In genomic region chr14:75092698-75093097, GRCh38 we compare ENCODE assay signal across 15 cellular contexts. TPM values are rescaled to one million over a fixed set of nuclear protein-coding genes. Genes with fewer than 3 reads are reported as not detected.
A peak's percentile ranks its signal among the peaks of the same experiment; 100 is the strongest.
DNase-seq lines count a peak whose midpoint lies in the region; ATAC-seq, FAIRE-seq and TF ChIP-seq lines count a peak whose summit lies in the region.
"Had no signal": no experiment of that assay in that cellular context is flagged by ENCODE, and none has a peak within 500 bp of the region (broad histone marks: within the 10 kb centered on the region; RNA-seq: fewer than 3 reads in every experiment).

No MANE protein-coding gene starts in this region.

- in situ Hi-C loops in GM12878 (cut with MboI), result loop anchor here (5.0 kb wide), 1 partner anchor 240 kb away; no protein-coding TSS in a partner anchor

- H3K23ac ChIP-seq in mesendoderm (ENCODE audit: low read length), result no peak overlapping the region

- H3K4me2 ChIP-seq in GM23338 (no peak overlapping the region), GM12878 (ENCODE audit: control insufficient read depth, insufficient read depth) (no peak overlapping the region), mesendoderm (ENCODE audit: low read length) (no peak overlapping the region), SK-N-SH (no peak overlapping the region)
- H3K4me2 ChIP-seq: BLaER1 treated with 17β-estradiol and CSF1 and Interleukin-3, amounts not matched to agents 10 nM and 100 nM had no signal

- peak; percentile 82 for ATAC-seq in GM23338
- no peak for ATAC-seq in GM12878
- ATAC-seq in HG03039 (IDR thresholded peaks at IDR 0.05; ENCODE audit: unreplicated experiment), result no peak
- ATAC-seq: HCT116, K562 had no signal

- H3K79me1 ChIP-seq in mesendoderm (ENCODE audit: low read length), result no peaks in the 10 kb centered on the region

- H3K9ac ChIP-seq in GM12878 (ENCODE audit: control insufficient read depth, insufficient read depth, low read length) (no peak overlapping the region), mesendoderm (ENCODE audit: low read length) (no peak overlapping the region), SK-N-SH (no peak overlapping the region)
- H3K9ac ChIP-seq: BLaER1 treated with 17β-estradiol and CSF1 and Interleukin-3, amounts not matched to agents 10 nM and 100 nM had no signal

- H3K4me1 ChIP-seq in GM23338 (ENCODE audit: insufficient read depth) (no peaks in the 10 kb centered on the region; the same call in 1 of the 2 replicates), GM12878 (ENCODE audit: control insufficient read depth, insufficient read depth, low read length) (no peaks in the 10 kb centered on the region), mesendoderm (ENCODE audit: control insufficient read depth, low read depth, low read length) (no peaks in the 10 kb centered on the region), SK-N-SH (ENCODE audit: control insufficient read depth in 1 of 2, insufficient read depth in 2 of 2, low read depth in 1 of 2, low read length in 1 of 2) (no peaks in the 10 kb centered on the region)
- H3K4me1 ChIP-seq: BLaER1 treated with 17β-estradiol and CSF1 and Interleukin-3, amounts not matched to agents 10 nM and 100 nM had no signal

- H3K4ac ChIP-seq in mesendoderm (ENCODE audit: low read depth, low read length), result no peak overlapping the region

- RAD21 ChIA-PET in GM12878 (lab: Charles Lee; ENCODE audit: unreplicated experiment), result no interaction called here

- H4K20me1 ChIP-seq in GM23338 (replicated peaks; ENCODE audit: insufficient read depth), result no peaks in the 10 kb centered on the region; the same call in 1 of the 2 replicates
- no peaks in the 10 kb centered on the region; the same call in 1 of the 2 replicates for H4K20me1 ChIP-seq in GM12878 (ENCODE audit: control insufficient read depth, insufficient read depth)
- H4K20me1 ChIP-seq in SK-N-SH (ENCODE audit: insufficient read depth), result no peaks in the 10 kb centered on the region

- no peak overlapping the region for H2BK120ac ChIP-seq in mesendoderm (ENCODE audit: low read depth, low read length)

- H3F3A ChIP-seq in GM23338 (replicated peaks; ENCODE audit: low read depth) (0 out of 2 replicates have a peak, but pooled peaks cover 3% of the 10 kb centered on the region), SK-N-SH (replicated peaks; ENCODE audit: insufficient read depth) (peaks cover 10% of the 10 kb centered on the region)

- no peak overlapping the region for H4K8ac ChIP-seq in mesendoderm (ENCODE audit: low read depth, low read length)

- no peak overlapping the region for H2BK5ac ChIP-seq in mesendoderm (ENCODE audit: low read length)

- H3K27me3 ChIP-seq in GM23338 (ENCODE audit: insufficient read depth) (no peaks in the 10 kb centered on the region), GM12878 (replicated peaks in 1 of 2; ENCODE audit: control insufficient read depth in 2 of 2, insufficient read depth in 2 of 2, low read length in 1 of 2) (no peaks in the 10 kb centered on the region), mesendoderm (ENCODE audit: insufficient read depth, low read length, poor library complexity) (no peaks in the 10 kb centered on the region), SK-N-SH (ENCODE audit: insufficient read depth) (no peaks in the 10 kb centered on the region)
- H3K27me3 ChIP-seq: BLaER1 treated with 17β-estradiol and CSF1 and Interleukin-3, amounts not matched to agents 10 nM and 100 nM had no signal

- H3K9me3 Mint-ChIP-seq in GM23338, result no peaks in the 10 kb centered on the region; the same call in 2 of the 3 replicates
- H3K9me3 Mint-ChIP-seq: CD4-positive, CD25-positive, alpha-beta regulatory T cell had no signal

- TF ChIP-seq CTCF in GM23338 (conservative IDR thresholded peaks at IDR 0.05; ENCODE audit: low read depth in 2 of 2), result no peak
- TF ChIP-seq CTCF in GM12878 (IDR thresholded peaks at IDR 0.05 in 2 of 3, conservative IDR thresholded peaks at IDR 0.05 in 1 of 3; ENCODE audit: control insufficient read depth in 2 of 3, extremely low read depth in 1 of 3, insufficient read depth in 1 of 3, low read depth in 3 of 3, low read length in 3 of 3), result no peak
- TF ChIP-seq CTCF in SK-N-SH (IDR thresholded peaks at IDR 0.05), result no peak

- H3K36me3 Mint-ChIP-seq in GM23338 (ENCODE audit: low read depth), result peaks cover 62% of the 10 kb centered on the region

- no peak overlapping the region for H3K27ac Mint-ChIP-seq in GM23338
- H3K27ac Mint-ChIP-seq: CD4-positive, CD25-positive, alpha-beta regulatory T cell had no signal

- no peak overlapping the region for H2BK15ac ChIP-seq in mesendoderm (replicated peaks; ENCODE audit: low read depth)

- CTCF ChIA-PET in GM12878 (lab: Yijun Ruan, JAX) (interaction anchor here (0.7 to 3.6 kb wide), 3 partner anchors 161 to 411 kb away, joined by 3 to 23 read pairs (median 3); no protein-coding TSS in a partner anchor), SK-N-SH (lab: Yijun Ruan, JAX) (interaction anchor here (0.6 to 15.6 kb wide), 5 partner anchors 31 to 1824 kb away, joined by 3 to 290 read pairs (median 4); no protein-coding TSS in a partner anchor)

- H4K5ac ChIP-seq in mesendoderm (ENCODE audit: low read length), result no peak overlapping the region

- TF ChIP-seq POLR2A in GM12878 (IDR thresholded peaks at IDR 0.05; ENCODE audit: low read depth, low read length), result no peak

- BruUV-seq in GM12878 (replicated peaks; lab: Mats Ljungman, UMichigan), result TSS peak; percentile 15

- H3K79me2 ChIP-seq in GM23338 (replicated peaks; ENCODE audit: insufficient read depth) (no peaks in the 10 kb centered on the region), GM12878 (ENCODE audit: control insufficient read depth, insufficient read depth, low read length) (no peaks in the 10 kb centered on the region), mesendoderm (ENCODE audit: control insufficient read depth, insufficient read depth, low read length) (no peaks in the 10 kb centered on the region), SK-N-SH (ENCODE audit: insufficient read depth) (no peaks in the 10 kb centered on the region)

- FAIRE-seq in HTR-8/SVneo (lab: Jason Lieb, UNC) (peak; percentile 76), GM12878 (lab: Jason Lieb, UNC) (no peak)
- FAIRE-seq: GM18507, K562 had no signal

- H3K4me3 ChIP-seq in GM23338 (no peak overlapping the region), GM12878 (no peak overlapping the region), mesendoderm (ENCODE audit: low read length) (no peak overlapping the region), SK-N-SH (ENCODE audit: low read depth in 2 of 2, low read length in 1 of 2) (no peak overlapping the region)
- H3K4me3 ChIP-seq: BLaER1 treated with 17β-estradiol and CSF1 and Interleukin-3, amounts not matched to agents 10 nM and 100 nM; K562 had no signal

- no peaks in the 10 kb centered on the region for H3K9me2 ChIP-seq in GM23338 (ENCODE audit: insufficient read depth)
- H3K9me2 ChIP-seq in SK-N-SH, result no peaks in the 10 kb centered on the region

- peaks cover 6% of the 10 kb centered on the region; the same call in 2 of the 3 replicates for H3K4me1 Mint-ChIP-seq in GM23338

- TF ChIP-seq RAD21 in GM12878 (IDR thresholded peaks at IDR 0.05; ENCODE audit: insufficient read depth, low read depth, low read length), result no peak
- no peak for TF ChIP-seq RAD21 in SK-N-SH (IDR thresholded peaks at IDR 0.05; ENCODE audit: low read length)

- H2AFZ ChIP-seq in GM23338, result no peak overlapping the region
- no peak overlapping the region for H2AFZ ChIP-seq in GM12878 (ENCODE audit: control insufficient read depth, low read depth, low read length)
- H2AFZ ChIP-seq in SK-N-SH (ENCODE audit: low read depth), result no peak overlapping the region

- H3K36me3 ChIP-seq in GM23338 (ENCODE audit: insufficient read depth) (peaks cover 21% of the 10 kb centered on the region), GM12878 (ENCODE audit: control insufficient read depth in 2 of 2, insufficient read depth in 2 of 2, low read length in 1 of 2) (peaks cover 0 to 8% of the 10 kb centered on the region in 2 experiments; a peak in 3 of 4 replicates), mesendoderm (ENCODE audit: control insufficient read depth, insufficient read depth, low read length) (no peaks in the 10 kb centered on the region), SK-N-SH (replicated peaks in 1 of 2; ENCODE audit: control insufficient read depth in 1 of 2, insufficient read depth in 2 of 2, low read length in 1 of 2) (peaks cover 48 to 50% of the 10 kb centered on the region in 2 experiments)

- SMC1A ChIA-PET in GM12878 (lab: Charles Lee; ENCODE audit: uncharacterized antibody, unreplicated experiment), result interaction anchor here (0.9 to 1.4 kb wide), 2 partner anchors 14 to 232 kb away, joined by 3 to 4 read pairs; no protein-coding TSS in a partner anchor

- POLR2A ChIA-PET in GM12878 (lab: Charles Lee), result no interaction called here
- POLR2A ChIA-PET in SK-N-SH (lab: Yijun Ruan, JAX), result no interaction called here

- H3K4me3 Mint-ChIP-seq in GM23338, result no peak overlapping the region
- H3K4me3 Mint-ChIP-seq: CD4-positive, CD25-positive, alpha-beta regulatory T cell had no signal

- H2AK5ac ChIP-seq in mesendoderm (ENCODE audit: low read length), result no peak overlapping the region

- intact Hi-C loops in GM12878 (cut with micrococcal nuclease; ENCODE audit: unreplicated experiment), result no loop called here

- no peak overlapping the region; the same call in 1 of the 2 replicates for H3K27ac ChIP-seq in GM23338 (ENCODE audit: low read depth)
- H3K27ac ChIP-seq in GM12878 (ENCODE audit: control insufficient read depth, insufficient read depth), result no peak overlapping the region
- H3K27ac ChIP-seq in mesendoderm (ENCODE audit: low read depth, low read length), result no peak overlapping the region
- no peak overlapping the region for H3K27ac ChIP-seq in SK-N-SH (ENCODE audit: low read depth in 2 of 2, low read length in 1 of 2)
- H3K27ac ChIP-seq: BLaER1 treated with 17β-estradiol and CSF1 and Interleukin-3, amounts not matched to agents 10 nM and 100 nM had no signal

- no peak overlapping the region for H3K56ac ChIP-seq in mesendoderm (ENCODE audit: low read length)

- DNase-seq in GM23338 (ENCODE audit: low spot score) (peak; percentile 22), HTR-8/SVneo (ENCODE audit: insufficient read length, low spot score) (no peak), GM12878 (ENCODE audit: low read depth, low spot score) (no peak), mesendoderm (peak; percentile 37), SK-N-SH (no peak), NCI-H2196 (lab: John Stamatoyannopoulos, UW; ENCODE audit: unreplicated experiment) (no peak)
- DNase-seq: ACHN; Calu3; CD4-positive, CD25-positive, alpha-beta regulatory T cell; DMS 273 treated with DMSO at 0.1 percent for 48 hours had no signal

- H3K9me3 ChIP-seq in GM12878 (replicated peaks; ENCODE audit: control insufficient read depth, insufficient read depth, low read length) (no peaks in the 10 kb centered on the region), SK-N-SH (no peaks in the 10 kb centered on the region)
- H3K9me3 ChIP-seq: BLaER1 treated with 17β-estradiol and CSF1 and Interleukin-3, amounts not matched to agents 10 nM and 100 nM had no signal

- TF ChIP-seq EP300 in GM12878 (IDR thresholded peaks at IDR 0.05; ENCODE audit: borderline replicate concordance in 1 of 2, control insufficient read depth in 1 of 2, low read depth in 2 of 2, low read length in 2 of 2) (no peak), SK-N-SH (IDR thresholded peaks at IDR 0.05; ENCODE audit: borderline replicate concordance in 1 of 2, low read depth in 1 of 2, low read length in 1 of 2) (no peak)

- WGBS in GM12878 (ENCODE audit: insufficient coverage, insufficient replicate concordance, low lambda C conversion rate, missing lambda C conversion rate), result 97% methylated on average over 2 of the region's 2 CpGs
- no CpG with 5 or more reads among the region's 2 CpGs for WGBS in mesendoderm (ENCODE audit: extremely low coverage, insufficient coverage, low lambda C conversion rate)
- 97% methylated on average over 2 of the region's 2 CpGs for WGBS in SK-N-SH (ENCODE audit: low lambda C conversion rate)

- H3K27me3 Mint-ChIP-seq in GM23338 (ENCODE audit: insufficient read depth, low read depth, poor library complexity), result no peaks in the 10 kb centered on the region
- H3K27me3 Mint-ChIP-seq: CD4-positive, CD25-positive, alpha-beta regulatory T cell had no signal

- no peak overlapping the region for H3K18ac ChIP-seq in mesendoderm (ENCODE audit: low read length)

RNA-seq across cellular contexts. Expression of gene ZC2HC1C, which starts 23.3 kb away (rescaled TPM):
- total RNA-seq in GM23338 (2014; rRNA removed; shearing (Covaris generic)), result 0.90 and 3.7 TPM in 2 replicates
- 2.8 and 3.7 TPM in 2 replicates for polyA plus RNA-seq in GM23338 (2016; fragmentation: Nextera tagmentation; extraction: Ambion mirVana)
- total RNA-seq in GM12878 (2013; cell fraction: nucleolus; rRNA removed), result 0.56 and 1.1 TPM in 2 replicates
- total RNA-seq in GM12878 (2014; rRNA removed), result 1.8 and 2.2 TPM in 2 replicates
- 1.8 and 2.0 TPM in 2 replicates for total RNA-seq in GM12878 (2014; rRNA removed; fragmentation: Illumina TruSeq; extraction: Trizol)
- total RNA-seq in GM12878 (2021), result 1.1 and 1.7 TPM in 2 replicates
- 1.2 TPM for polyA plus RNA-seq in GM12878 (2011; ENCODE audit: low read depth)
- 0.71 and 0.92 TPM in 2 replicates for polyA plus RNA-seq in GM12878 (2011; rRNA removed)
- 0.62 and 0.73 TPM in 2 replicates for polyA plus RNA-seq in GM12878 (2011; cell fraction: cytosol; rRNA removed)
- 0.48 and 1.1 TPM in 2 replicates for polyA plus RNA-seq in GM12878 (2011; cell fraction: nucleus; rRNA removed)
- 1.1 and 1.2 TPM in 2 replicates for polyA plus RNA-seq in GM12878 (2012)
- polyA plus RNA-seq in GM12878 (2014; fragmentation: Illumina TruSeq; extraction: Trizol), result 0.90 and 1.2 TPM in 2 replicates
- polyA plus RNA-seq in GM12878 (2014; fragmentation: Nextera tagmentation; extraction: Ambion mirVana), result 1 to 10 TPM; 1.3 to 1.4 TPM
- polyA plus RNA-seq in GM12878 (2014; rRNA removed), result 1.7 and 2.4 TPM in 2 replicates
- 1 to 10 TPM; 2.9 to 3.7 TPM for polyA plus RNA-seq in GM12878 (2016; fragmentation: Nextera tagmentation; extraction: Ambion mirVana)
- polyA minus RNA-seq in GM12878 (2011; rRNA and poly(A)+ RNA removed), result 0.82 TPM in 1 of 2 replicates, not detected in the other
- not detected in 2 replicates for polyA minus RNA-seq in GM12878 (2011; cell fraction: cytosol; rRNA and poly(A)+ RNA removed)
- polyA minus RNA-seq in GM12878 (2011; cell fraction: nucleus; rRNA and poly(A)+ RNA removed), result 0.19 and 0.60 TPM in 2 replicates
- 0.88 TPM for polyA plus RNA-seq in mesendoderm (2013, experiment 1 of 2)
- polyA plus RNA-seq in mesendoderm (2013, experiment 2 of 2), result 1.3 TPM
- 1.2 and 1.4 TPM in 2 replicates for polyA plus RNA-seq in SK-N-SH (2012; rRNA removed)
- polyA plus RNA-seq in SK-N-SH (2012; cell fraction: cytosol; rRNA removed), result 1.2 TPM in 2 replicates
- 1.2 and 2.8 TPM in 2 replicates for polyA plus RNA-seq in SK-N-SH (2012; cell fraction: nucleus; rRNA removed)

RNA-seq across cellular contexts. Expression of gene ACYP1, which starts 28.9 kb away (rescaled TPM):
- total RNA-seq in GM23338 (2014; rRNA removed; shearing (Covaris generic)), result 18.4 and 23.0 TPM in 2 replicates
- 91.5 and 104 TPM in 2 replicates for polyA plus RNA-seq in GM23338 (2016; fragmentation: Nextera tagmentation; extraction: Ambion mirVana)
- total RNA-seq in GM12878 (2013; cell fraction: nucleolus; rRNA removed), result 57.4 and 59.3 TPM in 2 replicates
- 25.3 and 26.3 TPM in 2 replicates for total RNA-seq in GM12878 (2014; rRNA removed)
- total RNA-seq in GM12878 (2014; rRNA removed; fragmentation: Illumina TruSeq; extraction: Trizol), result 25.3 and 30.5 TPM in 2 replicates
- 14.9 and 18.2 TPM in 2 replicates for total RNA-seq in GM12878 (2021)
- 21.5 TPM for polyA plus RNA-seq in GM12878 (2011; ENCODE audit: low read depth)
- 52.6 and 80.6 TPM in 2 replicates for polyA plus RNA-seq in GM12878 (2011; rRNA removed)
- 21.8 and 29.4 TPM in 2 replicates for polyA plus RNA-seq in GM12878 (2011; cell fraction: cytosol; rRNA removed)
- polyA plus RNA-seq in GM12878 (2011; cell fraction: nucleus; rRNA removed), result 23.1 and 24.5 TPM in 2 replicates
- 24.7 and 31.1 TPM in 2 replicates for polyA plus RNA-seq in GM12878 (2012)
- polyA plus RNA-seq in GM12878 (2014; fragmentation: Illumina TruSeq; extraction: Trizol), result 28.6 and 31.7 TPM in 2 replicates
- 10 to 100 TPM; 48.5 to 49.4 TPM for polyA plus RNA-seq in GM12878 (2014; fragmentation: Nextera tagmentation; extraction: Ambion mirVana)
- 30.7 and 38.6 TPM in 2 replicates for polyA plus RNA-seq in GM12878 (2014; rRNA removed)
- polyA plus RNA-seq in GM12878 (2016; fragmentation: Nextera tagmentation; extraction: Ambion mirVana), result 10 to 100 TPM; 49.8 TPM
- polyA minus RNA-seq in GM12878 (2011; rRNA and poly(A)+ RNA removed), result 10.3 and 12.3 TPM in 2 replicates
- 7.4 and 9.1 TPM in 2 replicates for polyA minus RNA-seq in GM12878 (2011; cell fraction: cytosol; rRNA and poly(A)+ RNA removed)
- 7.4 and 8.8 TPM in 2 replicates for polyA minus RNA-seq in GM12878 (2011; cell fraction: nucleus; rRNA and poly(A)+ RNA removed)
- 19.2 TPM for polyA plus RNA-seq in mesendoderm (2013, experiment 1 of 2)
- 18.2 TPM for polyA plus RNA-seq in mesendoderm (2013, experiment 2 of 2)
- 53.5 and 70.1 TPM in 2 replicates for polyA plus RNA-seq in SK-N-SH (2012; rRNA removed)
- polyA plus RNA-seq in SK-N-SH (2012; cell fraction: cytosol; rRNA removed), result 86.5 and 95.9 TPM in 2 replicates
- 26.7 and 40.9 TPM in 2 replicates for polyA plus RNA-seq in SK-N-SH (2012; cell fraction: nucleus; rRNA removed)

RNA-seq across cellular contexts. Expression of gene NEK9, which starts 34.1 kb away (rescaled TPM):
- 31.1 and 37.3 TPM in 2 replicates for total RNA-seq in GM23338 (2014; rRNA removed; shearing (Covaris generic))
- polyA plus RNA-seq in GM23338 (2016; fragmentation: Nextera tagmentation; extraction: Ambion mirVana) (13.9 and 16.3 TPM in 2 replicates), GM12878 (2011; rRNA removed) (51.3 and 60.0 TPM in 2 replicates), GM12878 (2014; fragmentation: Illumina TruSeq; extraction: Trizol) (43.0 and 55.3 TPM in 2 replicates), GM12878 (2014; fragmentation: Nextera tagmentation; extraction: Ambion mirVana) (10 to 100 TPM in 1 of 2 experiments, 1 to 10 TPM in 1; 6.0 to 15.7 TPM), GM12878 (2014; rRNA removed) (61.9 and 64.5 TPM in 2 replicates), GM12878 (2016; fragmentation: Nextera tagmentation; extraction: Ambion mirVana) (10 to 100 TPM; 43.4 to 46.1 TPM), SK-N-SH (2012; rRNA removed) (48.1 and 53.3 TPM in 2 replicates)
- total RNA-seq in GM12878 (2013; cell fraction: nucleolus; rRNA removed), result 102 and 108 TPM in 2 replicates
- total RNA-seq in GM12878 (2014; rRNA removed) (39.8 and 48.1 TPM in 2 replicates), GM12878 (2014; rRNA removed; fragmentation: Illumina TruSeq; extraction: Trizol) (24.7 and 26.9 TPM in 2 replicates), GM12878 (2021) (78.8 and 83.0 TPM in 2 replicates)
- 25.6 TPM for polyA plus RNA-seq in GM12878 (2011; ENCODE audit: low read depth)
- polyA plus RNA-seq in GM12878 (2011; cell fraction: cytosol; rRNA removed), result 21.7 and 34.4 TPM in 2 replicates
- 51.1 and 77.0 TPM in 2 replicates for polyA plus RNA-seq in GM12878 (2011; cell fraction: nucleus; rRNA removed)
- polyA plus RNA-seq in GM12878 (2012), result 34.2 and 38.4 TPM in 2 replicates
- 41.1 and 51.6 TPM in 2 replicates for polyA minus RNA-seq in GM12878 (2011; rRNA and poly(A)+ RNA removed)
- 17.5 and 17.6 TPM in 2 replicates for polyA minus RNA-seq in GM12878 (2011; cell fraction: cytosol; rRNA and poly(A)+ RNA removed)
- polyA minus RNA-seq in GM12878 (2011; cell fraction: nucleus; rRNA and poly(A)+ RNA removed), result 26.8 and 65.3 TPM in 2 replicates
- 14.6 TPM for polyA plus RNA-seq in mesendoderm (2013, experiment 1 of 2)
- 12.3 TPM for polyA plus RNA-seq in mesendoderm (2013, experiment 2 of 2)
- polyA plus RNA-seq in SK-N-SH (2012; cell fraction: cytosol; rRNA removed), result 50.2 and 51.3 TPM in 2 replicates
- 111 and 119 TPM in 2 replicates for polyA plus RNA-seq in SK-N-SH (2012; cell fraction: nucleus; rRNA removed)

RNA-seq across cellular contexts. Expression of gene MLH3, which starts 41.4 kb away (rescaled TPM):
- 14.7 and 14.8 TPM in 2 replicates for total RNA-seq in GM23338 (2014; rRNA removed; shearing (Covaris generic))
- polyA plus RNA-seq in GM23338 (2016; fragmentation: Nextera tagmentation; extraction: Ambion mirVana) (8.6 and 10.7 TPM in 2 replicates), GM12878 (2011; rRNA removed) (26.8 and 34.2 TPM in 2 replicates), GM12878 (2014; fragmentation: Illumina TruSeq; extraction: Trizol) (21.3 and 31.2 TPM in 2 replicates), GM12878 (2014; fragmentation: Nextera tagmentation; extraction: Ambion mirVana) (10 to 100 TPM; 17.9 to 23.4 TPM), GM12878 (2014; rRNA removed) (12.6 and 13.0 TPM in 2 replicates), GM12878 (2016; fragmentation: Nextera tagmentation; extraction: Ambion mirVana) (10 to 100 TPM; 15.1 to 15.8 TPM), SK-N-SH (2012; rRNA removed) (3.8 and 4.7 TPM in 2 replicates)
- 112 and 123 TPM in 2 replicates for total RNA-seq in GM12878 (2013; cell fraction: nucleolus; rRNA removed)
- total RNA-seq in GM12878 (2014; rRNA removed) (17.1 and 24.5 TPM in 2 replicates), GM12878 (2014; rRNA removed; fragmentation: Illumina TruSeq; extraction: Trizol) (29.8 and 31.2 TPM in 2 replicates), GM12878 (2021) (22.4 and 23.8 TPM in 2 replicates)
- polyA plus RNA-seq in GM12878 (2011; ENCODE audit: low read depth), result 10.2 TPM
- polyA plus RNA-seq in GM12878 (2011; cell fraction: cytosol; rRNA removed), result 15.2 and 15.6 TPM in 2 replicates
- 31.1 and 35.9 TPM in 2 replicates for polyA plus RNA-seq in GM12878 (2011; cell fraction: nucleus; rRNA removed)
- polyA plus RNA-seq in GM12878 (2012), result 12.5 and 18.2 TPM in 2 replicates
- 56.0 and 68.4 TPM in 2 replicates for polyA minus RNA-seq in GM12878 (2011; rRNA and poly(A)+ RNA removed)
- polyA minus RNA-seq in GM12878 (2011; cell fraction: cytosol; rRNA and poly(A)+ RNA removed), result 7.4 and 8.6 TPM in 2 replicates
- polyA minus RNA-seq in GM12878 (2011; cell fraction: nucleus; rRNA and poly(A)+ RNA removed), result 16.6 and 20.1 TPM in 2 replicates
- 5.0 TPM for polyA plus RNA-seq in mesendoderm (2013, experiment 1 of 2)
- polyA plus RNA-seq in mesendoderm (2013, experiment 2 of 2), result 4.6 TPM
- 2.9 and 3.8 TPM in 2 replicates for polyA plus RNA-seq in SK-N-SH (2012; cell fraction: cytosol; rRNA removed)
- polyA plus RNA-seq in SK-N-SH (2012; cell fraction: nucleus; rRNA removed), result 12.6 and 15.9 TPM in 2 replicates

Comparison
In these comparisons a context has a peak if more than half of its experiments do, and no peak if none do; other contexts are left out.
1. DNase-seq: peak in GM23338 (single experiment) and mesendoderm (single experiment); none in HTR-8/SVneo (single experiment), GM12878 (single experiment), SK-N-SH (single experiment) and NCI-H2196 (single experiment).